In the genomic region with DNA sequence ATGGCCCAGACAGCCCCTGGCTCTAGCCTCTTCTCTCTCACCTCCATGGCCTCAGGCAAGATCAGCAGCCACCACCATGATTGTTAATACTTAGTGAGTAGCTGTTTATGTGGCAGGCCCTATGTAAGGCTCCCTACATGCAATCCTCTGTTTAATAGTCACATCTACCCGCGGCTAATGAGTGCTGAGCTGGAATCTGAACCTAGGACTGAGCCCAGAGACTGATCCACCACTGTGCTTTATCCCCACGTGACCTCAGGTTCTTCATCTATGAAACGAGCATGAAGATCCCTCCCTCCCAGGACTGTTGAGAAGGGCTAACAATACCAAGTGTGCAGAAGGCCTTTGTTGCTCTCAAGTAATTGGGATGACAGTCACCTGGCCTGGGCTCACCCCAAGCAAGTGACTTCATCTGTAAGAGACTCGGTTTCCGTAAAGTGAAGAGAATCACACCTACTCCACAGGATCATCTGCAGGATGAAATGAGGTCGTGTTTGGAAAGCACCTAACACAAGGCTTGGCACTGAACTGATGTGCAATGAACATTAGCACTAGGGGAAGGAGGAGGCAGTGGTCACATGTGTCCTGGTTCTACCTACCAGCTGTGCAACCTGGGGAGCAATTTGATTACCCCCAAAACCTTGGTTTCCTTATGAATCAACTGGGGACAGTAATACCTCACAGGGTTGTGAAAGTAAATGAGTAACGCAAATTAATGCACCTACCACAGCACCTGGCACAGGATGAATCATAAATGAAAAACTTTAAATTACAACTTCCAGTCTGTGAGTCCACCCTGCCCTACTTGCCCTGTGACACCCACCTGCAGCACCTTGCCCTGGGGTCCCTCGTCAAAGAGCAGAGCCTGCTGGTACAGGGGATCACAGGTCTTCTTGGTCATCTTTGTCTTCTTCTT, we compare ENCODE assay signal across 14 cellular contexts. TPM values are rescaled to one million over a fixed set of nuclear protein-coding genes. Genes with fewer than 3 reads are reported as not detected.
DNase-seq lines count a peak whose midpoint lies in the region; ATAC-seq and TF ChIP-seq lines count a peak whose summit lies in the region.
"Had no signal": no experiment of that assay in that cellular context is flagged by ENCODE, and none has a peak within 500 bp of the region (broad histone marks: within the 10 kb centered on the region; RNA-seq: fewer than 3 reads in every experiment).

No MANE protein-coding gene starts in this region.

- ATAC-seq in HG02840 (IDR thresholded peaks at IDR 0.05; ENCODE audit: low FRiP score, unreplicated experiment) = peak; percentile 50
- ATAC-seq in upper lobe of right lung = no peak
- ATAC-seq: HCT116 had no signal

- no peaks in the 10 kb centered on the region for H3K27me3 ChIP-seq in upper lobe of right lung
- H3K27me3 ChIP-seq: right atrium auricular region, testis had no signal

- no peaks in the 10 kb centered on the region for H3K4me1 ChIP-seq in upper lobe of right lung
- H3K4me1 ChIP-seq: right atrium auricular region, testis had no signal

- H3K4me3 ChIP-seq in upper lobe of right lung = no peak overlapping the region
- H3K4me3 ChIP-seq: right atrium auricular region, testis had no signal

- intact Hi-C loops in upper lobe of right lung (cut with DNase I) = no loop called here

- H3K9me3 ChIP-seq in upper lobe of right lung = no peaks in the 10 kb centered on the region
- H3K9me3 ChIP-seq: right atrium auricular region, testis had no signal

- H3K4me3 Mint-ChIP-seq in endothelial cell (ENCODE audit: unreplicated experiment) = no peak overlapping the region
- H3K4me3 Mint-ChIP-seq: CD14-positive monocyte had no signal

- H3K9me3 Mint-ChIP-seq in endothelial cell (ENCODE audit: unreplicated experiment) = no peaks in the 10 kb centered on the region
- H3K9me3 Mint-ChIP-seq: CD14-positive monocyte had no signal

- H3K36me3 Mint-ChIP-seq in endothelial cell (ENCODE audit: low read depth, unreplicated experiment) = peaks cover 3% of the 10 kb centered on the region
- H3K36me3 Mint-ChIP-seq: CD14-positive monocyte had no signal

- peaks cover 2% of the 10 kb centered on the region for H3K27me3 Mint-ChIP-seq in endothelial cell (ENCODE audit: unreplicated experiment)

- H3K27ac ChIP-seq in upper lobe of right lung = no peak overlapping the region
- H3K27ac ChIP-seq: right atrium auricular region, testis had no signal

- H3K4me1 Mint-ChIP-seq in endothelial cell (ENCODE audit: unreplicated experiment) = no peaks in the 10 kb centered on the region

- H3K27ac Mint-ChIP-seq in endothelial cell (ENCODE audit: unreplicated experiment) = no peak overlapping the region
- H3K27ac Mint-ChIP-seq: CD14-positive monocyte had no signal

- DNase-seq in stimulated activated CD4-positive, alpha-beta T cell treated with anti-CD3 and anti-CD28 coated beads, Interleukin-15, amount 100 ng/mL, for 24 hours = peak; percentile 37
- DNase-seq in stimulated activated CD4-positive, alpha-beta T cell treated with anti-CD3 and anti-CD28 coated beads, Interleukin-2, amount 100 ng/mL, for 48 hours = no peak
- DNase-seq in activated T-cell treated with anti-CD3 and anti-CD28 coated beads, Interleukin-2, amount 50 U/mL, for 48 hours = peak; percentile 48 to 56
- DNase-seq in upper lobe of right lung = peak; percentile 6
- DNase-seq in endothelial cell (ENCODE audit: low spot score) = no peak
- no peak for DNase-seq in NCI-H774 (lab: John Stamatoyannopoulos, UW)
- DNase-seq in NCI-H146 (lab: John Stamatoyannopoulos, UW) = no peak
- DNase-seq: NCI-H1694 treated with DMSO at 0.1 percent for 48 hours, T1000, testis had no signal

- TF ChIP-seq CTCF in upper lobe of right lung (IDR thresholded peaks at IDR 0.05) = no peak
- TF ChIP-seq CTCF in endothelial cell (IDR thresholded peaks at IDR 0.05; ENCODE audit: unreplicated experiment) = no peak

- no peaks in the 10 kb centered on the region for H3K36me3 ChIP-seq in upper lobe of right lung
- H3K36me3 ChIP-seq: right atrium auricular region had no signal

RNA-seq across cellular contexts. Expression of a gene that starts 37.2 kb away (rescaled TPM):
- total RNA-seq in upper lobe of right lung (4.7 TPM), endothelial cell (ENCODE audit: unreplicated experiment) (5.4 TPM)

Comparison
In these comparisons a context has a peak if more than half of its experiments do, and no peak if none do; other contexts are left out.
1. DNase-seq: peak in stimulated activated CD4-positive, alpha-beta T cell treated with anti-CD3 and anti-CD28 coated beads, Interleukin-15, amount 100 ng/mL, for 24 hours (single experiment), activated T-cell treated with anti-CD3 and anti-CD28 coated beads, Interleukin-2, amount 50 U/mL, for 48 hours (2 of 2) and upper lobe of right lung (single experiment); none in stimulated activated CD4-positive, alpha-beta T cell treated with anti-CD3 and anti-CD28 coated beads, Interleukin-2, amount 100 ng/mL, for 48 hours (0 of 2), endothelial cell (single experiment), NCI-H774 (single experiment) and NCI-H146 (single experiment).